Comparison of ENCODE assay signal across 8 cellular contexts in the genomic region with DNA sequence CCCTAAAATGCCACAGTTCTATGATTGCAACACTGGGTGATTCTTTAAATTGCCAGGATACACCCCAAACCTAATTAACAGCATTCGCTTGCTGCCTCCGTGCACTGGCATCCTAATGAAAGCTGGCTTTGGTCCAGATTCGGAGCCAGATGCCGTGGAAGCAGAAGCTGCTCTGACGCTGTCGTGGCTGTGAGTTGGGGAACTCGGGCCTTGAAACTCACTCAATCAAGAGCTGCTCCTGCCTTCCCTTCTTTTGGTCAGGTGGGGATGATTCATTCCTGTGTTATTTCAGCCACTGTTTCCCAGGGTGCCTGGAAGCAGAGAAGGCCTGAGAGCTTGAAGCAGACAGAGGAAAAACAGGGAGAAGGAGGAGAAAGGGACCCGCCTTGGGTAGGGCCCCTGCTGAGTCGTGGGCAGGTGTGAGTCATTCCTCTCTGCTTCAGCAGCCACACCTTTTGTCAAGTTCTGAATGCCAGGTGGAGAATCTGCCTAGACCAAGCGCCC. TPM values are rescaled to one million over a fixed set of nuclear protein-coding genes. Genes with fewer than 3 reads are reported as not detected.
DNase-seq lines count a peak whose midpoint lies in the region; ATAC-seq and TF ChIP-seq lines count a peak whose summit lies in the region.

No MANE protein-coding gene starts in this region.

- peak; percentile 93 for ATAC-seq in esophagus mucosa
- peak; percentile 94 for ATAC-seq in omental fat pad (ENCODE audit: low FRiP score)

- no peak overlapping the region for H3K4me3 ChIP-seq in HFF-Myc (replicated peaks; ENCODE audit: low read depth, low read length)
- no peak overlapping the region for H3K4me3 ChIP-seq in NT2/D1 (ENCODE audit: insufficient read length, low read depth)

- peaks cover 4% of the 10 kb centered on the region for H3K4me1 ChIP-seq in NT2/D1 (ENCODE audit: insufficient read depth, insufficient read length)

- H3K9me3 ChIP-seq in NT2/D1 (ENCODE audit: insufficient read depth, low read length): no peaks in the 10 kb centered on the region

- H3K27me3 ChIP-seq in NT2/D1 (ENCODE audit: insufficient read depth, insufficient read length): no peaks in the 10 kb centered on the region

- H3K36me3 ChIP-seq in NT2/D1 (ENCODE audit: insufficient read depth, insufficient read length, low read length): no peaks in the 10 kb centered on the region

- no peak overlapping the region for H3K9ac ChIP-seq in NT2/D1 (ENCODE audit: insufficient read length, low read depth)

- DNase-seq in AG08395 (ENCODE audit: low spot score) (peak; percentile 69), HFF-Myc (ENCODE audit: extremely low read depth, low read depth) (peak; percentile 20), NT2/D1 (ENCODE audit: low read depth, low spot score) (peak; percentile 75), omental fat pad (ENCODE audit: low spot score) (peak; percentile 32), NCI-H1048 (lab: John Stamatoyannopoulos, UW) (no peak), DMS114 treated with DMSO at 0.1 percent for 48 hours (lab: John Stamatoyannopoulos, UW; ENCODE audit: unreplicated experiment) (no peak)
- no peak for DNase-seq in NK-92 treated with Interleukin-12 subunit alpha and Interleukin-12 subunit beta, amount 100 ng/mL, for 24 hours (lab: John Stamatoyannopoulos, UW)

- TF ChIP-seq CTCF in HFF-Myc (IDR thresholded peaks at IDR 0.05; ENCODE audit: low read depth, low read length, missing control alignments) (no peak), omental fat pad (IDR thresholded peaks at IDR 0.05) (no peak)

RNA-seq across cellular contexts. Expression of a gene that starts 36.2 kb away (rescaled TPM):
- total RNA-seq in esophagus mucosa (1,306 TPM), omental fat pad (10 to 100 TPM in 3 of 4 donors, 1 to 10 TPM in 1; 6.6 to 47.9 (median 25.5) TPM)

Comparison
In these comparisons a context has a peak if more than half of its experiments do, and no peak if none do; other contexts are left out.
1. DNase-seq: peak in AG08395 (single experiment), HFF-Myc (single experiment), NT2/D1 (single experiment) and omental fat pad (single experiment); none in NCI-H1048 (single experiment), DMS114 treated with DMSO at 0.1 percent for 48 hours (single experiment) and NK-92 treated with Interleukin-12 subunit alpha and Interleukin-12 subunit beta, amount 100 ng/mL, for 24 hours (single experiment).
2. RNA of a gene that starts 36.2 kb away (total RNA-seq): 1,306 TPM in esophagus mucosa (single experiment); 6.6 to 47.9 TPM in omental fat pad; every median in the first group is over 10 times any median in the second.